20 cellular contexts compared by ENCODE assay signal in genomic region chr20:52010541-52010940, GRCh38.
A peak's percentile ranks its signal among the peaks of the same experiment; 100 is the strongest.
DNase-seq lines count a peak whose midpoint lies in the region; FAIRE-seq and TF ChIP-seq lines count a peak whose summit lies in the region.
"Had no signal": no experiment of that assay in that cellular context is flagged by ENCODE, and none has a peak within 500 bp of the region (broad histone marks: within the 10 kb centered on the region; RNA-seq: fewer than 3 reads in every experiment).

No MANE protein-coding gene starts in this region.

- H3K27me3 Mint-ChIP-seq in neural crest cell (ENCODE audit: low read depth), result no peaks in the 10 kb centered on the region
- peaks cover 2% of the 10 kb centered on the region for H3K27me3 Mint-ChIP-seq in T-helper 2 cell treated with Interferon-gamma antibody and Interleukin-4, amounts not matched to agents 5 μg/mL and 100 μg/mL, for 36 hours (ENCODE audit: low read depth)

- DNase-seq in HTR-8/SVneo (ENCODE audit: insufficient read length, low spot score) (no peak), NCI-H82 treated with DMSO at 0.1 percent for 48 hours (lab: John Stamatoyannopoulos, UW; ENCODE audit: unreplicated experiment) (peak; percentile 91), H1 (ENCODE audit: low read depth in 1 of 2, low spot score in 2 of 2) (no peak), neural crest cell (ENCODE audit: low read depth, low spot score) (no peak), NCI-H2107 treated with DMSO at 0.1 percent for 48 hours (lab: John Stamatoyannopoulos, UW; ENCODE audit: unreplicated experiment) (no peak), T-helper 9 cell (no peak)
- DNase-seq in stimulated activated naive CD4-positive, alpha-beta T cell treated with Interleukin-2 at 50 U/mL for 16 hours (lab: John Stamatoyannopoulos, UW), result no peak
- DNase-seq in T-helper 2 cell treated with Interferon-gamma antibody and Interleukin-4, amounts not matched to agents 5 μg/mL and 100 μg/mL, for 36 hours (ENCODE audit: low spot score), result no peak
- DNase-seq: BE2C; DMS79; Karpas-422; MV-4-11; NCI-H1105 treated with DMSO at 0.1 percent for 48 hours; NCI-H2029 treated with DMSO at 0.1 percent for 48 hours; NCI-H446; NK-92 treated with Interleukin-12 subunit alpha and Interleukin-12 subunit beta, amount 100 ng/mL, for 24 hours; SIG-M5 had no signal

- H3K36me3 ChIP-seq in H1 (ENCODE audit: control insufficient read depth in 2 of 4, insufficient read depth in 4 of 4, low read length in 3 of 4), result no peaks in the 10 kb centered on the region
- H3K36me3 ChIP-seq: BE2C, HAP-1 had no signal

- CTCF ChIA-PET in H1 (lab: Charles Lee; ENCODE audit: partially characterized antibody), result interaction anchor here (0.7 to 1.1 kb wide), 2 partner anchors 16 to 211 kb away, joined by 4 to 6 read pairs; no protein-coding TSS in a partner anchor

- peak overlapping the region; percentile 37; the same call in 1 of the 2 replicates for H2AFZ ChIP-seq in H1 (ENCODE audit: low read length)

- H3K4me2 ChIP-seq in H1 (ENCODE audit: insufficient read depth in 1 of 2, low read depth in 2 of 2, low read length in 2 of 2), result no peak overlapping the region

- TF ChIP-seq EP300 in H1 (IDR thresholded peaks at IDR 0.05; ENCODE audit: borderline replicate concordance in 1 of 2, low read depth in 2 of 2, low read length in 2 of 2), result no peak

- H4K5ac ChIP-seq in H1 (ENCODE audit: insufficient read length, low read depth, low read length), result no peak overlapping the region

- peak overlapping the region; percentile 52 for H3K27ac Mint-ChIP-seq in neural crest cell (ENCODE audit: unreplicated experiment)
- H3K27ac Mint-ChIP-seq in T-helper 2 cell treated with Interferon-gamma antibody and Interleukin-4, amounts not matched to agents 5 μg/mL and 100 μg/mL, for 36 hours, result no peak overlapping the region

- H3K23me2 ChIP-seq in H1 (ENCODE audit: low read depth, low read length), result no peaks in the 10 kb centered on the region; the same call in 1 of the 2 replicates

- no peaks in the 10 kb centered on the region for H3K9me3 ChIP-seq in H1 (ENCODE audit: insufficient read depth in 2 of 2, low read depth in 1 of 2, low read length in 1 of 2)
- H3K9me3 ChIP-seq: BE2C had no signal

- H3K4ac ChIP-seq in H1 (replicated peaks; ENCODE audit: insufficient read length, low read depth, low read length), result no peak overlapping the region

- no peak overlapping the region for H2AK5ac ChIP-seq in H1 (ENCODE audit: low read depth, low read length)

- H4K20me1 ChIP-seq in H1 (replicated peaks in 1 of 2; ENCODE audit: control insufficient read depth in 1 of 2, insufficient read depth in 2 of 2, low read length in 2 of 2), result no peaks in the 10 kb centered on the region

- H3K23ac ChIP-seq in H1 (ENCODE audit: insufficient read length), result no peak overlapping the region

- H2BK120ac ChIP-seq in H1 (replicated peaks; ENCODE audit: low read depth, low read length), result peak overlapping the region; percentile 31

- no peak for TF ChIP-seq POLR2A in H1 (IDR thresholded peaks at IDR 0.05; ENCODE audit: control extremely low read depth in 1 of 2, low read depth in 2 of 2, low read length in 2 of 2)

- no peak overlapping the region; a peak in 1 of 7 replicates for H3K9ac ChIP-seq in H1 (replicated peaks in 1 of 4; ENCODE audit: extremely low read depth in 1 of 4, low read depth in 3 of 4, low read length in 3 of 4)

- no peak overlapping the region for H3K56ac ChIP-seq in H1 (replicated peaks; ENCODE audit: insufficient read length, low read depth, low read length)

- WGBS in H1 (ENCODE audit: extremely low coverage in 1 of 2, insufficient coverage in 1 of 2, insufficient read length in 1 of 2, insufficient replicate concordance in 2 of 2, low coverage in 1 of 2, low lambda C conversion rate in 2 of 2, missing lambda C conversion rate in 1 of 2), 2 experiments, result 69% methylated on average over 11 of the region's 11 CpGs; no CpG with 5 or more reads in 1 of the 2 experiments

- no peak overlapping the region for H3K18ac ChIP-seq in H1 (ENCODE audit: extremely low read depth, low read length)

- H2BK5ac ChIP-seq in H1 (ENCODE audit: low read depth, low read length), result no peak overlapping the region

- peak overlapping the region; percentile 17; the same call in 1 of the 2 replicates for H2BK20ac ChIP-seq in H1 (ENCODE audit: low read length)

- TF ChIP-seq CTCF in H1 (IDR thresholded peaks at IDR 0.05; ENCODE audit: control extremely low read depth in 1 of 3, insufficient read depth in 1 of 3, low read depth in 1 of 3, low read length in 3 of 3) (peak in 1 of 3 experiments; percentile 15; a peak in 1 of 4 replicates), neural crest cell (conservative IDR thresholded peaks at IDR 0.05) (no peak)

- H3K4me3 ChIP-seq in H1 (ENCODE audit: extremely low read depth in 1 of 4, insufficient read depth in 2 of 4, low read depth in 3 of 4, low read length in 4 of 4), result no peak overlapping the region
- H3K4me3 ChIP-seq: HAP-1 had no signal

- peak; percentile 41 to 57; a peak in 3 of 4 replicates for TF ChIP-seq RAD21 in H1 (IDR thresholded peaks at IDR 0.05 in 1 of 2, conservative IDR thresholded peaks at IDR 0.05 in 1 of 2; ENCODE audit: low read depth in 2 of 2, low read length in 2 of 2)

- H3K27ac ChIP-seq in H1 (ENCODE audit: low read depth, low read length), result no peak overlapping the region
- H3K27ac ChIP-seq: RWPE1 had no signal

- H3K9me3 Mint-ChIP-seq in neural crest cell, result peaks cover 3% of the 10 kb centered on the region
- peaks cover 9% of the 10 kb centered on the region for H3K9me3 Mint-ChIP-seq in T-helper 2 cell treated with Interferon-gamma antibody and Interleukin-4, amounts not matched to agents 5 μg/mL and 100 μg/mL, for 36 hours

- no peaks in the 10 kb centered on the region for H3K27me3 ChIP-seq in H1 (replicated peaks in 1 of 4; ENCODE audit: control insufficient read depth in 3 of 4, extremely low read depth in 1 of 4, insufficient read depth in 3 of 4, low read length in 3 of 4)
- H3K27me3 ChIP-seq: BE2C had no signal

- H3K79me2 ChIP-seq in H1 (ENCODE audit: control insufficient read depth in 1 of 2, insufficient read depth in 2 of 2, low read length in 2 of 2), result no peaks in the 10 kb centered on the region

- H3K4me3 Mint-ChIP-seq in neural crest cell, result no peak overlapping the region
- no peak overlapping the region for H3K4me3 Mint-ChIP-seq in T-helper 2 cell treated with Interferon-gamma antibody and Interleukin-4, amounts not matched to agents 5 μg/mL and 100 μg/mL, for 36 hours

- H2BK15ac ChIP-seq in H1 (ENCODE audit: low read length), result no peak overlapping the region

- peaks cover 15% of the 10 kb centered on the region for H3K4me1 Mint-ChIP-seq in neural crest cell
- no peaks in the 10 kb centered on the region for H3K4me1 Mint-ChIP-seq in T-helper 2 cell treated with Interferon-gamma antibody and Interleukin-4, amounts not matched to agents 5 μg/mL and 100 μg/mL, for 36 hours (ENCODE audit: low read depth)

- H4K8ac ChIP-seq in H1 (ENCODE audit: extremely low read depth, insufficient read depth, low read length), result peak overlapping the region; percentile 43

- FAIRE-seq in HTR-8/SVneo (lab: Jason Lieb, UNC), result peak; percentile 86
- peak; percentile 74 for FAIRE-seq in H1 (lab: Jason Lieb, UNC)
- FAIRE-seq: GM18507 had no signal

- no peaks in the 10 kb centered on the region for H3K36me3 Mint-ChIP-seq in neural crest cell (ENCODE audit: low read depth)
- H3K36me3 Mint-ChIP-seq in T-helper 2 cell treated with Interferon-gamma antibody and Interleukin-4, amounts not matched to agents 5 μg/mL and 100 μg/mL, for 36 hours (ENCODE audit: low read depth), result no peaks in the 10 kb centered on the region

- peak overlapping the region; percentile 11 for H4K91ac ChIP-seq in H1 (replicated peaks; ENCODE audit: insufficient read length, low read length)

- H3K79me1 ChIP-seq in H1 (ENCODE audit: low read depth, low read length), result no peaks in the 10 kb centered on the region

- H3K14ac ChIP-seq in H1 (ENCODE audit: insufficient read length), result no peak overlapping the region

- peaks cover 0 to 12% (median 2%) of the 10 kb centered on the region in 4 experiments; a peak in 4 of 7 replicates for H3K4me1 ChIP-seq in H1 (replicated peaks in 1 of 4; ENCODE audit: control insufficient read depth in 3 of 4, insufficient read depth in 4 of 4, low read length in 3 of 4)
- H3K4me1 ChIP-seq: BE2C had no signal

- POLR2A ChIA-PET in H1 (lab: Charles Lee; ENCODE audit: partially characterized antibody), result interaction anchor here (1.4 kb wide), 1 partner anchor 211 kb away, joined by 5 read pairs; no protein-coding TSS in a partner anchor

- H2BK12ac ChIP-seq in H1 (ENCODE audit: low read depth, low read length), result no peak overlapping the region

TF ChIP-seq in H1, 55 proteins besides CTCF, POLR2A, EP300 and RAD21 (continues in another document):
- TF ChIP-seq TCF12 (IDR thresholded peaks at IDR 0.05; ENCODE audit: low read depth, low read length), result no peak; the same call in 1 of the 2 replicates
- TF ChIP-seq, protein P1, sequence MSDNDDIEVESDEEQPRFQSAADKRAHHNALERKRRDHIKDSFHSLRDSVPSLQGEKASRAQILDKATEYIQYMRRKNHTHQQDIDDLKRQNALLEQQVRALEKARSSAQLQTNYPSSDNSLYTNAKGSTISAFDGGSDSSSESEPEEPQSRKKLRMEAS (IDR thresholded peaks at IDR 0.05), result no peak
- TF ChIP-seq SRF (IDR thresholded peaks at IDR 0.05; ENCODE audit: low read depth, low read length), result no peak
- TF ChIP-seq MAFK (IDR thresholded peaks at IDR 0.05; ENCODE audit: low read depth, low read length), result no peak
- no peak for TF ChIP-seq NRF1 (IDR thresholded peaks at IDR 0.05; ENCODE audit: low read depth, low read length)
- no peak for TF ChIP-seq GABPA (IDR thresholded peaks at IDR 0.05; ENCODE audit: borderline replicate concordance, insufficient read depth, low read length)
- no peak for TF ChIP-seq POU5F1 (IDR thresholded peaks at IDR 0.05; ENCODE audit: low read depth, low read length)
